ENCODE assay signal across 18 cellular contexts in genomic region chr4:109760682-109761081, GRCh38. TPM values are rescaled to one million over a fixed set of nuclear protein-coding genes. Genes with fewer than 3 reads are reported as not detected.
"Had no signal": no experiment of that assay in that cellular context is flagged by ENCODE, and none has a peak within 500 bp of the region (broad histone marks: within the 10 kb centered on the region; RNA-seq: fewer than 3 reads in every experiment).

No MANE protein-coding gene starts in this region.

- DNase-seq: activated CD4-positive, alpha-beta memory T cell treated with anti-CD3 and anti-CD28 coated beads for 36 hours; activated naive CD4-positive, alpha-beta T cell treated with Interleukin-2 at 50 U/mL for 16 hours; foreskin keratinocyte; left cardiac atrium; mesenchymal stem cell; mucosa of descending colon; naive B cell; stomach; T-helper 1 cell; T-helper 9 cell had no signal

- H3K27ac ChIP-seq: breast epithelium, coronary artery, foreskin keratinocyte, hepatocyte, stomach had no signal

- H3K36me3 Mint-ChIP-seq: activated CD4-positive, alpha-beta memory T cell treated with anti-CD3 and anti-CD28 coated beads for 36 hours; naive B cell; type B pancreatic cell had no signal

- H3K9me3 Mint-ChIP-seq: activated CD4-positive, alpha-beta memory T cell treated with anti-CD3 and anti-CD28 coated beads for 36 hours; activated T-helper 2 cell treated with anti-CD3 and anti-CD28 coated beads, Interferon-gamma antibody, Interleukin-2, Interleukin-4, amounts not matched to agents 10 μg/mL and 5 μg/mL and 100 μg/mL, durations not matched to agents 14 hours and 24 hours and 36 hours; naive B cell; type B pancreatic cell had no signal

- H3K27me3 ChIP-seq: breast epithelium, foreskin keratinocyte, hepatocyte, stomach had no signal

- H2AFZ ChIP-seq: hepatocyte had no signal

- H3K9me3 ChIP-seq: breast epithelium, mucosa of descending colon, stomach had no signal

- H3K4me3 ChIP-seq: breast epithelium, coronary artery, hepatocyte, mucosa of descending colon, stomach had no signal

- H3K36me3 ChIP-seq: breast epithelium, stomach had no signal

- H3K79me2 ChIP-seq: hepatocyte had no signal

- H3K4me2 ChIP-seq: hepatocyte had no signal

- H3K4me1 ChIP-seq: breast epithelium, foreskin keratinocyte, stomach had no signal

- H3K27ac Mint-ChIP-seq: activated CD4-positive, alpha-beta memory T cell treated with anti-CD3 and anti-CD28 coated beads for 36 hours; activated T-helper 2 cell treated with anti-CD3 and anti-CD28 coated beads, Interferon-gamma antibody, Interleukin-2, Interleukin-4, amounts not matched to agents 10 μg/mL and 5 μg/mL and 100 μg/mL, durations not matched to agents 14 hours and 24 hours and 36 hours; naive B cell; type B pancreatic cell had no signal

- ATAC-seq: foreskin keratinocyte, left cardiac atrium, mucosa of descending colon had no signal

- FAIRE-seq: astrocyte, islet of Langerhans had no signal

RNA-seq across cellular contexts. Expression of gene CFI, which starts 41.1 kb away (rescaled TPM):
- total RNA-seq: astrocyte, foreskin keratinocyte, neural crest cell had no signal
- polyA plus RNA-seq: foreskin keratinocyte had no signal
